ENCODE assay signal across 1 cellular context in the genomic region with DNA sequence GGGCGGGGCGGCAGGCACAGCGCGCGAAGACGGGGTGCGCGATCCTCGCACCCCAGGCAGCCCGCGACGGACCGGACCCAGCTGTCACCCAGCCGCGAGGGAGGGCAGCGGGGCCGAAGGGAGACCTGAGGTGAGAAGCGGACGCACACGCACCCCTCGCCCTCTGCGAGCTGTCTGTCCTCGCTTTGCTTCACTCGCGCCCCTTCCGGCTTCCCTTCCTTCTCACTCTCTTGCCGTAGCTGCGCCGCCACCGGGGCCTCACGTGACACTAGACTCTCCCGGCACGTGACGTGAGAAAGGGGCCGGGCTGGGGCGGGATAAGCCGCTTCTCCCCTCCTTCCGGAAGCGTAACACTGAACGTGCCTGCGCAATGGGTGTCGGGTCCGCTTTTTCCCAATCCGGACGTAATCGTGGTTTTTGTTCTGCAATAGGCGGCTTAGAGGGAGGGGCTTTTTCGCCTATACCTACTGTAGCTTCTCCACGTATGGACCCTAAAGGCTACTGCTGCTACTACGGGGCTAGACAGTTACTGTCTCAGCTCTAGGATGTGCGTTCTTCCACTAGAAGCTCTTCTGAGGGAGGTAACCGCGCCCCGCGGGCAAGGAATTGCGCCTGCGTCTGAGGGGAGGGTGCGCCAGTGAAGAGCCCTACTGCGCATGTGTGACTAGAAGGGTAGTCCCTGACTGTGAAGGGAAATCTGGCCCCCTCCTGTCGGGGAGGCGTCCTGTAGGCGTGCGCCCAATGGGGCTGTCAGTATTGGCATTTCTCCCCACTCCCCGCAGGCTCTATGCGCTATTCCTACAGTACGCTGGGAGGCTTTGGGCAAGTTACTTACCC.
TF ChIP-seq lines count a peak whose summit lies in the region.

A gene (minus strand): TSS at position 270 of the 837 bp plus-strand sequence. CDS start 434 bp downstream, outside the sequence.
A gene with protein sequence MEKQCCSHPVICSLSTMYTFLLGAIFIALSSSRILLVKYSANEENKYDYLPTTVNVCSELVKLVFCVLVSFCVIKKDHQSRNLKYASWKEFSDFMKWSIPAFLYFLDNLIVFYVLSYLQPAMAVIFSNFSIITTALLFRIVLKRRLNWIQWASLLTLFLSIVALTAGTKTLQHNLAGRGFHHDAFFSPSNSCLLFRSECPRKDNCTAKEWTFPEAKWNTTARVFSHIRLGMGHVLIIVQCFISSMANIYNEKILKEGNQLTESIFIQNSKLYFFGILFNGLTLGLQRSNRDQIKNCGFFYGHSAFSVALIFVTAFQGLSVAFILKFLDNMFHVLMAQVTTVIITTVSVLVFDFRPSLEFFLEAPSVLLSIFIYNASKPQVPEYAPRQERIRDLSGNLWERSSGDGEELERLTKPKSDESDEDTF (plus strand): TSS at position 353 of the 837 bp plus-strand sequence. CDS start 1,359 bp downstream, outside the sequence.

TF ChIP-seq in K562, 482 proteins besides CTCF, POLR2A, EP300 and RAD21 (continued from another document and continues in another):
- TF ChIP-seq SRSF3 (IDR thresholded peaks at IDR 0.05; ENCODE audit: insufficient read depth, low read length) (no peak), PCBP2 (IDR thresholded peaks at IDR 0.05; ENCODE audit: low read depth, low read length, poor library complexity, severe bottlenecking) (no peak), NCOA4 (IDR thresholded peaks at IDR 0.05; ENCODE audit: partially characterized antibody) (no peak), ELF2 (CRISPR knock-in tag; IDR thresholded peaks at IDR 0.05) (peak; percentile 89), ETS2 (tag; IDR thresholded peaks at IDR 0.05; ENCODE audit: borderline replicate concordance, poor library complexity, severe bottlenecking) (no peak), DIDO1 (tag; IDR thresholded peaks at IDR 0.05; ENCODE audit: low read depth) (peak; percentile 90), RBM22 (IDR thresholded peaks at IDR 0.05; ENCODE audit: low read depth, low read length, poor library complexity, severe bottlenecking) (no peak), KDM5B (IDR thresholded peaks at IDR 0.05; ENCODE audit: insufficient replicate concordance, low read depth, low read length) (peak; percentile 64), GATAD2B (IDR thresholded peaks at IDR 0.05; ENCODE audit: borderline replicate concordance) (no peak), KDM4B (IDR thresholded peaks at IDR 0.05; ENCODE audit: borderline replicate concordance in 2 of 2, low read depth in 1 of 2) (peak in 1 of 2 experiments; percentile 72; a peak in 1 of 4 replicates), MAZ (CRISPR knock-in tag; conservative IDR thresholded peaks at IDR 0.05 in 1 of 2, IDR thresholded peaks at IDR 0.05 in 1 of 2) (peak; percentile 55 to 90), KDM1A (IDR thresholded peaks at IDR 0.05) (peak; percentile 63 to 66; a peak in 3 of 4 replicates), DACH1 (IDR thresholded peaks at IDR 0.05; ENCODE audit: partially characterized antibody) (peak; percentile 8), SMARCA5 (IDR thresholded peaks at IDR 0.05) (no peak), ERF (CRISPR knock-in tag; IDR thresholded peaks at IDR 0.05) (no peak), HCFC1 (IDR thresholded peaks at IDR 0.05; ENCODE audit: low read depth, low read length) (peak; percentile 72), ADNP (tag; IDR thresholded peaks at IDR 0.05) (no peak), MEIS2 (IDR thresholded peaks at IDR 0.05; ENCODE audit: partially characterized antibody) (peak; percentile 75), POLR2AphosphoS5 (IDR thresholded peaks at IDR 0.05; ENCODE audit: control insufficient read depth, insufficient read depth, low read depth, low read length) (peak; percentile 39; the same call in 1 of the 2 replicates), SMARCC2 (IDR thresholded peaks at IDR 0.05; ENCODE audit: low read depth) (no peak), CC2D1A (IDR thresholded peaks at IDR 0.05) (no peak), TAF7 (tag; IDR thresholded peaks at IDR 0.05) (no peak), SETDB1 (IDR thresholded peaks at IDR 0.05; ENCODE audit: low read length) (no peak), ARNT (IDR thresholded peaks at IDR 0.05) (no peak), STAG1 (CRISPR knock-in tag; IDR thresholded peaks at IDR 0.05; ENCODE audit: borderline replicate concordance) (no peak)
- TF ChIP-seq, protein P1, sequence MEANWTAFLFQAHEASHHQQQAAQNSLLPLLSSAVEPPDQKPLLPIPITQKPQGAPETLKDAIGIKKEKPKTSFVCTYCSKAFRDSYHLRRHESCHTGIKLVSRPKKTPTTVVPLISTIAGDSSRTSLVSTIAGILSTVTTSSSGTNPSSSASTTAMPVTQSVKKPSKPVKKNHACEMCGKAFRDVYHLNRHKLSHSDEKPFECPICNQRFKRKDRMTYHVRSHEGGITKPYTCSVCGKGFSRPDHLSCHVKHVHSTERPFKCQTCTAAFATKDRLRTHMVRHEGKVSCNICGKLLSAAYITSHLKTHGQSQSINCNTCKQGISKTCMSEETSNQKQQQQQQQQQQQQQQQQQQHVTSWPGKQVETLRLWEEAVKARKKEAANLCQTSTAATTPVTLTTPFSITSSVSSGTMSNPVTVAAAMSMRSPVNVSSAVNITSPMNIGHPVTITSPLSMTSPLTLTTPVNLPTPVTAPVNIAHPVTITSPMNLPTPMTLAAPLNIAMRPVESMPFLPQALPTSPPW (CRISPR knock-in tag; IDR thresholded peaks at IDR 0.05): peak; percentile 68
- TF ChIP-seq, protein P2, sequence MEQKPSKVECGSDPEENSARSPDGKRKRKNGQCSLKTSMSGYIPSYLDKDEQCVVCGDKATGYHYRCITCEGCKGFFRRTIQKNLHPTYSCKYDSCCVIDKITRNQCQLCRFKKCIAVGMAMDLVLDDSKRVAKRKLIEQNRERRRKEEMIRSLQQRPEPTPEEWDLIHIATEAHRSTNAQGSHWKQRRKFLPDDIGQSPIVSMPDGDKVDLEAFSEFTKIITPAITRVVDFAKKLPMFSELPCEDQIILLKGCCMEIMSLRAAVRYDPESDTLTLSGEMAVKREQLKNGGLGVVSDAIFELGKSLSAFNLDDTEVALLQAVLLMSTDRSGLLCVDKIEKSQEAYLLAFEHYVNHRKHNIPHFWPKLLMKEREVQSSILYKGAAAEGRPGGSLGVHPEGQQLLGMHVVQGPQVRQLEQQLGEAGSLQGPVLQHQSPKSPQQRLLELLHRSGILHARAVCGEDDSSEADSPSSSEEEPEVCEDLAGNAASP (IDR thresholded peaks at IDR 0.05): no peak
- TF ChIP-seq, protein P3, sequence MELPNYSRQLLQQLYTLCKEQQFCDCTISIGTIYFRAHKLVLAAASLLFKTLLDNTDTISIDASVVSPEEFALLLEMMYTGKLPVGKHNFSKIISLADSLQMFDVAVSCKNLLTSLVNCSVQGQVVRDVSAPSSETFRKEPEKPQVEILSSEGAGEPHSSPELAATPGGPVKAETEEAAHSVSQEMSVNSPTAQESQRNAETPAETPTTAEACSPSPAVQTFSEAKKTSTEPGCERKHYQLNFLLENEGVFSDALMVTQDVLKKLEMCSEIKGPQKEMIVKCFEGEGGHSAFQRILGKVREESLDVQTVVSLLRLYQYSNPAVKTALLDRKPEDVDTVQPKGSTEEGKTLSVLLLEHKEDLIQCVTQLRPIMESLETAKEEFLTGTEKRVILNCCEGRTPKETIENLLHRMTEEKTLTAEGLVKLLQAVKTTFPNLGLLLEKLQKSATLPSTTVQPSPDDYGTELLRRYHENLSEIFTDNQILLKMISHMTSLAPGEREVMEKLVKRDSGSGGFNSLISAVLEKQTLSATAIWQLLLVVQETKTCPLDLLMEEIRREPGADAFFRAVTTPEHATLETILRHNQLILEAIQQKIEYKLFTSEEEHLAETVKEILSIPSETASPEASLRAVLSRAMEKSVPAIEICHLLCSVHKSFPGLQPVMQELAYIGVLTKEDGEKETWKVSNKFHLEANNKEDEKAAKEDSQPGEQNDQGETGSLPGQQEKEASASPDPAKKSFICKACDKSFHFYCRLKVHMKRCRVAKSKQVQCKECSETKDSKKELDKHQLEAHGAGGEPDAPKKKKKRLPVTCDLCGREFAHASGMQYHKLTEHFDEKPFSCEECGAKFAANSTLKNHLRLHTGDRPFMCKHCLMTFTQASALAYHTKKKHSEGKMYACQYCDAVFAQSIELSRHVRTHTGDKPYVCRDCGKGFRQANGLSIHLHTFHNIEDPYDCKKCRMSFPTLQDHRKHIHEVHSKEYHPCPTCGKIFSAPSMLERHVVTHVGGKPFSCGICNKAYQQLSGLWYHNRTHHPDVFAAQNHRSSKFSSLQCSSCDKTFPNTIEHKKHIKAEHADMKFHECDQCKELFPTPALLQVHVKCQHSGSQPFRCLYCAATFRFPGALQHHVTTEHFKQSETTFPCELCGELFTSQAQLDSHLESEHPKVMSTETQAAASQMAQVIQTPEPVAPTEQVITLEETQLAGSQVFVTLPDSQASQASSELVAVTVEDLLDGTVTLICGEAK (IDR thresholded peaks at IDR 0.05): peak; percentile 58; the same call in 1 of the 2 replicates
- TF ChIP-seq, protein P3 (CRISPR knock-in tag; IDR thresholded peaks at IDR 0.05): no peak
- TF ChIP-seq, protein P4, sequence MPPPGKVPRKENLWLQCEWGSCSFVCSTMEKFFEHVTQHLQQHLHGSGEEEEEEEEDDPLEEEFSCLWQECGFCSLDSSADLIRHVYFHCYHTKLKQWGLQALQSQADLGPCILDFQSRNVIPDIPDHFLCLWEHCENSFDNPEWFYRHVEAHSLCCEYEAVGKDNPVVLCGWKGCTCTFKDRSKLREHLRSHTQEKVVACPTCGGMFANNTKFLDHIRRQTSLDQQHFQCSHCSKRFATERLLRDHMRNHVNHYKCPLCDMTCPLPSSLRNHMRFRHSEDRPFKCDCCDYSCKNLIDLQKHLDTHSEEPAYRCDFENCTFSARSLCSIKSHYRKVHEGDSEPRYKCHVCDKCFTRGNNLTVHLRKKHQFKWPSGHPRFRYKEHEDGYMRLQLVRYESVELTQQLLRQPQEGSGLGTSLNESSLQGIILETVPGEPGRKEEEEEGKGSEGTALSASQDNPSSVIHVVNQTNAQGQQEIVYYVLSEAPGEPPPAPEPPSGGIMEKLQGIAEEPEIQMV (tag; conservative IDR thresholded peaks at IDR 0.05; ENCODE audit: low read depth): no peak
- TF ChIP-seq, protein P5, sequence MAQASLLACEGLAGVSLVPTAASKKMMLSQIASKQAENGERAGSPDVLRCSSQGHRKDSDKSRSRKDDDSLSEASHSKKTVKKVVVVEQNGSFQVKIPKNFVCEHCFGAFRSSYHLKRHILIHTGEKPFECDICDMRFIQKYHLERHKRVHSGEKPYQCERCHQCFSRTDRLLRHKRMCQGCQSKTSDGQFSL (CRISPR knock-in tag; IDR thresholded peaks at IDR 0.05): no peak
- TF ChIP-seq, protein P5 (tag; IDR thresholded peaks at IDR 0.05): no peak
- TF ChIP-seq, protein P6, sequence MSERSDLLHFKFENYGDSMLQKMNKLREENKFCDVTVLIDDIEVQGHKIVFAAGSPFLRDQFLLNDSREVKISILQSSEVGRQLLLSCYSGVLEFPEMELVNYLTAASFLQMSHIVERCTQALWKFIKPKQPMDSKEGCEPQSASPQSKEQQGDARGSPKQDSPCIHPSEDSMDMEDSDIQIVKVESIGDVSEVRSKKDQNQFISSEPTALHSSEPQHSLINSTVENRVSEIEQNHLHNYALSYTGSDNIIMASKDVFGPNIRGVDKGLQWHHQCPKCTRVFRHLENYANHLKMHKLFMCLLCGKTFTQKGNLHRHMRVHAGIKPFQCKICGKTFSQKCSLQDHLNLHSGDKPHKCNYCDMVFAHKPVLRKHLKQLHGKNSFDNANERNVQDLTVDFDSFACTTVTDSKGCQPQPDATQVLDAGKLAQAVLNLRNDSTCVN (CRISPR knock-in tag; IDR thresholded peaks at IDR 0.05): no peak
- TF ChIP-seq, protein P7, sequence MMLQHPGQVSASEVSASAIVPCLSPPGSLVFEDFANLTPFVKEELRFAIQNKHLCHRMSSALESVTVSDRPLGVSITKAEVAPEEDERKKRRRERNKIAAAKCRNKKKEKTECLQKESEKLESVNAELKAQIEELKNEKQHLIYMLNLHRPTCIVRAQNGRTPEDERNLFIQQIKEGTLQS (IDR thresholded peaks at IDR 0.05): peak; percentile 47; the same call in 1 of the 2 replicates
- TF ChIP-seq, protein P7 (CRISPR knock-in tag; conservative IDR thresholded peaks at IDR 0.05): no peak
- TF ChIP-seq, protein P8, sequence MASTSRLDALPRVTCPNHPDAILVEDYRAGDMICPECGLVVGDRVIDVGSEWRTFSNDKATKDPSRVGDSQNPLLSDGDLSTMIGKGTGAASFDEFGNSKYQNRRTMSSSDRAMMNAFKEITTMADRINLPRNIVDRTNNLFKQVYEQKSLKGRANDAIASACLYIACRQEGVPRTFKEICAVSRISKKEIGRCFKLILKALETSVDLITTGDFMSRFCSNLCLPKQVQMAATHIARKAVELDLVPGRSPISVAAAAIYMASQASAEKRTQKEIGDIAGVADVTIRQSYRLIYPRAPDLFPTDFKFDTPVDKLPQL (IDR thresholded peaks at IDR 0.05; ENCODE audit: extremely low read depth, insufficient read length): peak; percentile 9
